Comparison of ENCODE assay signal across 1 cellular context in genomic region chr20:33711446-33711738, GRCh38.
TF ChIP-seq lines count a peak whose summit lies in the region.

No MANE protein-coding gene starts in this region.

TF ChIP-seq in HCT116, 20 proteins besides CTCF, POLR2A, EP300 and RAD21 (continued from another document):
- TF ChIP-seq MAX (IDR thresholded peaks at IDR 0.05) (no peak), POLR2AphosphoS5 (IDR thresholded peaks at IDR 0.05; ENCODE audit: low read depth, low read length) (no peak)
